In the genomic region with DNA sequence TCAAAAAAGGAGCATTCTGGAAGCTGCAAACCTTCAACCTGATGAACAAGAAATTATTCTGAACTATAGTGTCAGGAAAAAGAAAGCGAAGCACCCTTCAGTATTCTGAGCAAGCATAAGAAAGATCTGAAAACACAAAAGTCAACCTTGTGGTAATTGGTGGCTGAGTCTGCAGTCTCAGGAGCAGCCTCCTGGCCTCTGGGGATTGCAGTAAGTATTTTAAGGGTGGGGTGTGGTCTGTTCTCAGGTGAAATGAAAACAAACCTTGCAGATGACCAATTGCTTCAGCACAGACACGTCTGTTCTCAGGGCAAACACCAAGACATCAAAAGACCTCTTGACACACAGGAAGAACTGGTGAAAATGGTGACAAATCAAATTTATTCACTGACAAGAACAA, we compare ENCODE assay signal across 14 cellular contexts.
"Had no signal": no experiment of that assay in that cellular context is flagged by ENCODE, and none has a peak within 500 bp of the region (broad histone marks: within the 10 kb centered on the region; RNA-seq: fewer than 3 reads in every experiment).

No MANE protein-coding gene starts in this region.

- H3K9me3 ChIP-seq: tibial nerve, vagina had no signal

- H3K27ac Mint-ChIP-seq: activated CD4-positive, alpha-beta T cell treated with anti-CD3 and anti-CD28 coated beads for 36 hours; activated naive CD8-positive, alpha-beta T cell; activated T-helper 1 cell treated with anti-CD3 and anti-CD28 coated beads, Interleukin-12 subunit alpha, Interleukin-12 subunit beta, Interleukin-2, Interleukin-4 antibody, amounts not matched to agents 30 ng/mL and 10 ng/mL and 1 ng/mL, durations not matched to agents 14 hours and 24 hours and 36 hours; effector memory CD8-positive, alpha-beta T cell; progenitor cell of endocrine pancreas had no signal

- H3K27me3 ChIP-seq: tibial nerve, vagina had no signal

- H3K4me1 ChIP-seq: vagina had no signal

- H3K4me1 Mint-ChIP-seq: activated CD4-positive, alpha-beta T cell treated with anti-CD3 and anti-CD28 coated beads for 36 hours had no signal

- H3K4me3 Mint-ChIP-seq: activated CD4-positive, alpha-beta T cell treated with anti-CD3 and anti-CD28 coated beads for 36 hours; activated naive CD8-positive, alpha-beta T cell; activated T-helper 1 cell treated with anti-CD3 and anti-CD28 coated beads, Interleukin-12 subunit alpha, Interleukin-12 subunit beta, Interleukin-2, Interleukin-4 antibody, amounts not matched to agents 30 ng/mL and 10 ng/mL and 1 ng/mL, durations not matched to agents 14 hours and 24 hours and 36 hours; effector memory CD8-positive, alpha-beta T cell; neural crest cell had no signal

- H3K4me3 ChIP-seq: tibial nerve, vagina had no signal

- ATAC-seq: activated CD4-positive, alpha-beta T cell treated with anti-CD3 and anti-CD28 coated beads for 36 hours; effector memory CD8-positive, alpha-beta T cell had no signal

- H3K9me3 Mint-ChIP-seq: activated T-helper 1 cell treated with anti-CD3 and anti-CD28 coated beads, Interleukin-12 subunit alpha, Interleukin-12 subunit beta, Interleukin-2, Interleukin-4 antibody, amounts not matched to agents 30 ng/mL and 10 ng/mL and 1 ng/mL, durations not matched to agents 14 hours and 24 hours and 36 hours; effector memory CD8-positive, alpha-beta T cell; neural crest cell had no signal

- H3K27ac ChIP-seq: tibial nerve, vagina had no signal

- H3K27me3 Mint-ChIP-seq: activated CD4-positive, alpha-beta T cell treated with anti-CD3 and anti-CD28 coated beads for 36 hours; activated naive CD8-positive, alpha-beta T cell; effector memory CD8-positive, alpha-beta T cell; progenitor cell of endocrine pancreas had no signal

- DNase-seq: activated CD4-positive, alpha-beta T cell treated with anti-CD3 and anti-CD28 coated beads for 36 hours; activated CD4-positive, alpha-beta T cell treated with anti-CD3 and anti-CD28 coated beads, Interleukin-2, amount 50 U/mL, for 48 hours; activated gamma-delta T cell treated with Interleukin-2 at 50 U/mL for 16 hours; dermis blood vessel endothelial cell; effector memory CD8-positive, alpha-beta T cell; head of caudate nucleus; stimulated activated CD4-positive, alpha-beta T cell treated with anti-CD3 and anti-CD28 coated beads, Interleukin-2, amount 100 ng/mL, for 24 hours; stimulated activated naive CD4-positive, alpha-beta T cell treated with Interleukin-2 at 50 U/mL for 16 hours had no signal
